Comparison of ENCODE assay signal across 8 cellular contexts in genomic region chr1:48777219-48777895, GRCh38. TPM values are rescaled to one million over a fixed set of nuclear protein-coding genes. Genes with fewer than 3 reads are reported as not detected.
A peak's percentile ranks its signal among the peaks of the same experiment; 100 is the strongest.
DNase-seq lines count a peak whose midpoint lies in the region; ATAC-seq and TF ChIP-seq lines count a peak whose summit lies in the region.

No MANE protein-coding gene starts in this region.

- H3K4me3 ChIP-seq in AG04449 (ENCODE audit: low read depth, low read length) (peak overlapping the region; percentile 66), colonic mucosa (peak overlapping the region; percentile 50), mucosa of stomach (ENCODE audit: low read length) (no peak overlapping the region)
- peak overlapping the region; percentile 72 for H3K4me3 ChIP-seq in Jurkat, Clone E6-1 (ENCODE audit: low read length)

- POLR2A ChIA-PET in AG04449 (lab: Yijun Ruan, JAX) = no interaction called here

- CTCF ChIA-PET in AG04449 (lab: Yijun Ruan, JAX) = no interaction called here

- H3K4me1 ChIP-seq in colonic mucosa (no peaks in the 10 kb centered on the region), mucosa of stomach (ENCODE audit: control insufficient read depth, insufficient read depth, low read length) (peaks cover 5% of the 10 kb centered on the region)

- H3K27ac ChIP-seq in colonic mucosa = no peak overlapping the region

- H3K9ac ChIP-seq in colonic mucosa (ENCODE audit: low read depth in 2 of 2, low read length in 2 of 2) (no peak overlapping the region), mucosa of stomach (ENCODE audit: low read length) (peak overlapping the region; percentile 16)

- H3K36me3 ChIP-seq in colonic mucosa (no peaks in the 10 kb centered on the region), mucosa of stomach (ENCODE audit: control insufficient read depth, insufficient read depth, low read length) (no peaks in the 10 kb centered on the region)

- H3K9me3 ChIP-seq in colonic mucosa (no peaks in the 10 kb centered on the region), mucosa of stomach (ENCODE audit: control insufficient read depth, low read length) (no peaks in the 10 kb centered on the region)

- DNase-seq in AG04449 (ENCODE audit: low read depth, low spot score) = no peak
- DNase-seq in Jurkat, Clone E6-1 (ENCODE audit: low read depth, low spot score) = no peak
- peak; percentile 20 for DNase-seq in colonic mucosa
- DNase-seq in NOMO-1 treated with DMSO at 0.1 percent for 48 hours (lab: John Stamatoyannopoulos, UW; ENCODE audit: unreplicated experiment) = no peak
- DNase-seq in NCI-H446 (lab: John Stamatoyannopoulos, UW) = no peak
- DNase-seq in activated CD8-positive, alpha-beta memory T cell treated with anti-CD3 and anti-CD28 coated beads, Interleukin-2, amount 50 U/mL, for 48 hours = no peak

- intact Hi-C loops in colonic mucosa (cut with DNase I) = no loop called here

- no peak for TF ChIP-seq CTCF in AG04449 (IDR thresholded peaks at IDR 0.05; ENCODE audit: insufficient read depth, low read length, missing control alignments)
- TF ChIP-seq CTCF in colonic mucosa (IDR thresholded peaks at IDR 0.05) = no peak

- no peak for ATAC-seq in GM19467 (IDR thresholded peaks at IDR 0.05; ENCODE audit: unreplicated experiment)

- H3K27me3 ChIP-seq in colonic mucosa (no peaks in the 10 kb centered on the region), mucosa of stomach (ENCODE audit: control insufficient read depth, insufficient read depth, low read length) (peaks cover 6% of the 10 kb centered on the region)

RNA-seq across cellular contexts. Expression of gene BEND5, which starts 0.7 kb away (rescaled TPM):
- 28.2 TPM for polyA plus RNA-seq in Jurkat, Clone E6-1 (2012; ENCODE audit: insufficient read depth, insufficient read length)
- total RNA-seq in colonic mucosa = 1 to 10 TPM in 1 of 2 donors, under 1 TPM in 1; 0.57 to 4.9 TPM
